ENCODE assay signal across 9 cellular contexts in the genomic region with DNA sequence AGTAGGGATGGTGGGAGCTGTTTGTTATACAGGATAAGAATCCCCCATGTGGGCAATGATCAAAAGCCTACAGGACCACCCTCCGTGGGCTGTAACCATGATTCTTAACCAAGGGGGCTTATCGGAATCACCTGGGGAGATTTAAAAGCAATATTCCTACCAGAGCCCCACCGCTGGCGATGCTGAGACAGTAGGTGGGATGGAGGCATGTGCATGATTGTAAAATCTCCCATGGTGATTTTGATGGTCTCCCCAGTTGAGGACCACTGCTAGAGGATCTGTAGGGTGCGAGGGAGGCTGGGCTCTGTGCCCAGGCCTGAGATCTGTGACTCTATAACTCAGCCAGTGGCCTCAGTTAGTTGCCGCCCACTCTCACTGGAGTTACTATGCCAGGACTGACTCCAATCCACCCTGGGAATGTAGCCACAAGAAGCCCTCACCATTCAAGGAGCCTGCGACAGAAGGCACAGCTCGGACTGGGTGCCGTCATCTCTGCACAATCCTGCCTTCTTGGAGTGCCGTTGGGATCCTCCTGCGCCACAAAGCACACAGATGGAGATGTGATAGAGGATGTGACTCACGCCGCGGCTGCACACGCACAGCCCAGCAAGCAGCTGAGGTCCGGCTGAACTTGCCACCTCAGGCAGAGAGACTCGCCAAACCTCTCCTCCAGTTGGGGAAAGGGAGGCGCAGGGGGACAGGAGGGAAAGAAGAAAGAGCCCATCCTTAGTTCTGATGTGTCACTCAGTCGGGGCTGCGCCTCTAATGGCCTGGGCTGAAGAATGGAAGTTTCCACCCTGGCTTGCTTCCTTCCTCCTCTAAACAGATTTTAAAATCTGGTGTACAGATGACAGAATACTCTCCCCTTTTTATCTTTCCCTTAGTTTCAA. TPM values are rescaled to one million over a fixed set of nuclear protein-coding genes. Genes with fewer than 3 reads are reported as not detected.
DNase-seq lines count a peak whose midpoint lies in the region; ATAC-seq, FAIRE-seq and TF ChIP-seq lines count a peak whose summit lies in the region.
"Had no signal": no experiment of that assay in that cellular context is flagged by ENCODE, and none has a peak within 500 bp of the region (broad histone marks: within the 10 kb centered on the region; RNA-seq: fewer than 3 reads in every experiment).

No MANE protein-coding gene starts in this region.

- no peak for TF ChIP-seq CTCF in RWPE2 (IDR thresholded peaks at IDR 0.05; ENCODE audit: poor library complexity, severe bottlenecking)
- no peak for TF ChIP-seq CTCF in fibroblast of mammary gland (conservative IDR thresholded peaks at IDR 0.05; ENCODE audit: control insufficient read depth, insufficient read depth, low read depth, low read length)
- no peak for TF ChIP-seq CTCF in pancreas (IDR thresholded peaks at IDR 0.05)

- H3K4me1 ChIP-seq in RWPE2 (ENCODE audit: insufficient read depth, poor library complexity, severe bottlenecking) (peaks cover 39% of the 10 kb centered on the region), pancreas (no peaks in the 10 kb centered on the region)

- intact Hi-C loops in pancreas (cut with DNase I), result loop anchor here in 1 of 3 donors (10.0 kb wide), 1 partner anchor 74 kb away; no protein-coding TSS in a partner anchor

- peak; percentile 60 for ATAC-seq in RWPE2 (ENCODE audit: low read depth)
- peak in 3 of 4 donors; percentile 61 to 74 (median 62) for ATAC-seq in pancreas
- no peak for ATAC-seq in activated naive CD4-positive, alpha-beta T cell treated with anti-CD3 and anti-CD28 coated beads, Interleukin-2, amount 50 U/mL, for 72 hours
- ATAC-seq in GM18520 (IDR thresholded peaks at IDR 0.05; ENCODE audit: unreplicated experiment), result no peak

- WGBS in pancreas, 2 donors, result 67 to 76% methylated on average over 20 of the region's 20 CpGs

- DNase-seq in DMS 273 treated with DMSO at 0.1 percent for 48 hours (lab: John Stamatoyannopoulos, UW), result peak; percentile 59
- DNase-seq in RWPE2 (ENCODE audit: low spot score), result peak; percentile 82
- DNase-seq in fibroblast of mammary gland (ENCODE audit: low read depth), result peak; percentile 99
- peak in 3 of 6 donors; percentile 19 to 28 (median 22) for DNase-seq in pancreas
- DNase-seq in activated gamma-delta T cell (lab: John Stamatoyannopoulos, UW), result no peak
- DNase-seq in T-helper 2 cell, result no peak
- no peak for DNase-seq in activated naive CD4-positive, alpha-beta T cell treated with anti-CD3 and anti-CD28 coated beads, Interleukin-2, amount 50 U/mL, for 72 hours (ENCODE audit: low spot score in 2 of 2)

- H3K36me3 Mint-ChIP-seq in activated naive CD4-positive, alpha-beta T cell treated with anti-CD3 and anti-CD28 coated beads, Interleukin-2, amount 50 U/mL, for 72 hours, result no peaks in the 10 kb centered on the region

- H3K27me3 ChIP-seq in RWPE2 (ENCODE audit: insufficient read depth, poor library complexity, severe bottlenecking) (no peaks in the 10 kb centered on the region), pancreas (no peaks in the 10 kb centered on the region)

- H3K9me3 ChIP-seq in RWPE2 (ENCODE audit: severe bottlenecking), result no peaks in the 10 kb centered on the region
- no peaks in the 10 kb centered on the region for H3K9me3 ChIP-seq in pancreas

- H3K4me3 ChIP-seq in RWPE2 (ENCODE audit: severe bottlenecking), result no peak overlapping the region
- H3K4me3 ChIP-seq in fibroblast of mammary gland (ENCODE audit: control insufficient read depth, low read depth, low read length), result peak overlapping the region; percentile 35
- no peak overlapping the region for H3K4me3 ChIP-seq in pancreas

- FAIRE-seq in pancreas (lab: Jason Lieb, UNC), result no peak

- no peaks in the 10 kb centered on the region for H3K9me3 Mint-ChIP-seq in activated naive CD4-positive, alpha-beta T cell treated with anti-CD3 and anti-CD28 coated beads, Interleukin-2, amount 50 U/mL, for 72 hours

- no peak overlapping the region for H3K27ac Mint-ChIP-seq in activated naive CD4-positive, alpha-beta T cell treated with anti-CD3 and anti-CD28 coated beads, Interleukin-2, amount 50 U/mL, for 72 hours

- H3K36me3 ChIP-seq in RWPE2 (ENCODE audit: low read depth), result no peaks in the 10 kb centered on the region
- H3K36me3 ChIP-seq in pancreas, result no peaks in the 10 kb centered on the region

- H3K27ac ChIP-seq in RWPE2 (ENCODE audit: poor library complexity, severe bottlenecking) (peak overlapping the region; percentile 95), pancreas (peak overlapping the region in 1 of 4 donors; percentile 17)

RNA-seq across cellular contexts. Expression of gene AKNAD1, which starts 26.5 kb away (rescaled TPM):
- total RNA-seq in pancreas, result not detected
- under 1 TPM in 1 of 2 donors, not detected in 1; 0.23 TPM for polyA plus RNA-seq in pancreas
- total RNA-seq in activated naive CD4-positive, alpha-beta T cell treated with anti-CD3 and anti-CD28 coated beads, Interleukin-2, amount 50 U/mL, for 72 hours, result not detected
- total RNA-seq: epithelial cell of proximal tubule had no signal

RNA-seq across cellular contexts. Expression of gene GPSM2, which starts 46.4 kb away (rescaled TPM):
- 1 to 10 TPM in 3 of 6 donors, under 1 TPM in 3; 0.19 to 1.6 (median 0.74) TPM for total RNA-seq in pancreas
- polyA plus RNA-seq in pancreas, result under 1 TPM; 0.42 to 0.92 TPM
- 10 to 100 TPM; 17.3 to 28.1 TPM for total RNA-seq in activated naive CD4-positive, alpha-beta T cell treated with anti-CD3 and anti-CD28 coated beads, Interleukin-2, amount 50 U/mL, for 72 hours

Comparison
In these comparisons a context has a peak if more than half of its experiments do, and no peak if none do; other contexts are left out.
1. DNase-seq: peak in DMS 273 treated with DMSO at 0.1 percent for 48 hours (single experiment), RWPE2 (single experiment) and fibroblast of mammary gland (single experiment); none in activated gamma-delta T cell (single experiment), T-helper 2 cell (0 of 5) and activated naive CD4-positive, alpha-beta T cell treated with anti-CD3 and anti-CD28 coated beads, Interleukin-2, amount 50 U/mL, for 72 hours (0 of 2).
2. ATAC-seq: peak in RWPE2 (single experiment) and pancreas (3 of 4); none in activated naive CD4-positive, alpha-beta T cell treated with anti-CD3 and anti-CD28 coated beads, Interleukin-2, amount 50 U/mL, for 72 hours (0 of 2) and GM18520 (single experiment).
3. RNA of gene GPSM2, which starts 46.4 kb away (total RNA-seq): 17.3 to 28.1 TPM in activated naive CD4-positive, alpha-beta T cell treated with anti-CD3 and anti-CD28 coated beads, Interleukin-2, amount 50 U/mL, for 72 hours; 0.19 to 1.6 TPM in pancreas; every median in the first group is over 4 times any median in the second.